ENCODE assay signal across 24 cellular contexts in the genomic region with DNA sequence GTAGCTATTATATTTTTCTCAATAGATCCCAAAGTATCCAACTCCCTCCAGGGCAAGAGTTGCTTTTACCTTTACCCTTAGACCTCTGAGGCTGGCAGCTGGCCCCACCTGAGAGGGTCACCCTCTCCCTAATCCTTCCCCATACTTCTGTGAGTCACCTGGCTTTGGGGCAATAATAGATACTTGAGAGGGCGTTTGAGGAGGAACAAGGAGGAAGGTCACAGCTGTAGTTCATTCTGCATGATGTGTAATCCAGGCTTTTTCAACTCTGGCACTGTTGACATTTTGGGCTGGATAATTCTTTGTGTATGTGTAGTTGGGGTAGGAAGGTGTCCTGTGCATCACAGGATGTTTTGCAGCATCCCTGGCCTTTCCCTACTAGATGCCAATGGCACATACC. TPM values are rescaled to one million over a fixed set of nuclear protein-coding genes. Genes with fewer than 3 reads are reported as not detected.
DNase-seq lines count a peak whose midpoint lies in the region; ATAC-seq, FAIRE-seq and TF ChIP-seq lines count a peak whose summit lies in the region.
"Had no signal": no experiment of that assay in that cellular context is flagged by ENCODE, and none has a peak within 500 bp of the region (broad histone marks: within the 10 kb centered on the region; RNA-seq: fewer than 3 reads in every experiment).

No MANE protein-coding gene starts in this region.

- H3K36me3 Mint-ChIP-seq in type B pancreatic cell (no peaks in the 10 kb centered on the region), mesothelial cell of epicardium (no peaks in the 10 kb centered on the region)
- H3K36me3 Mint-ChIP-seq: immature natural killer cell had no signal

- H3K4me1 ChIP-seq in foreskin keratinocyte, result peaks cover 26% of the 10 kb centered on the region

- H3K27ac Mint-ChIP-seq in type B pancreatic cell (no peak overlapping the region), mesothelial cell of epicardium (no peak overlapping the region)
- H3K27ac Mint-ChIP-seq: immature natural killer cell; stimulated activated naive CD8-positive, alpha-beta T cell treated with anti-CD3 and anti-CD28 coated beads, Interleukin-15, Interleukin-2, amounts not matched to agents 100 ng/mL and 50 ng/mL, for 24 hours had no signal

- H3K4me1 Mint-ChIP-seq in type B pancreatic cell (ENCODE audit: unreplicated experiment) (peaks cover 20% of the 10 kb centered on the region), mesothelial cell of epicardium (peaks cover 26% of the 10 kb centered on the region)

- peaks cover 24% of the 10 kb centered on the region for H3K27me3 Mint-ChIP-seq in type B pancreatic cell
- peaks cover 22% of the 10 kb centered on the region for H3K27me3 Mint-ChIP-seq in mesothelial cell of epicardium (ENCODE audit: low read depth)

- no peak overlapping the region for H3K27ac ChIP-seq in foreskin keratinocyte
- H3K27ac ChIP-seq: BLaER1, dorsolateral prefrontal cortex, transverse colon had no signal

- DNase-seq in NOMO-1 treated with DMSO at 0.1 percent for 48 hours (lab: John Stamatoyannopoulos, UW; ENCODE audit: unreplicated experiment), result peak; percentile 10
- DNase-seq in NOMO-1 treated with dmso at 0.1 percent for 144 hours (lab: John Stamatoyannopoulos, UW; ENCODE audit: unreplicated experiment), result no peak
- DNase-seq in bronchial epithelial cell (ENCODE audit: low read depth), result peak; percentile 63
- DNase-seq in foreskin keratinocyte, result no peak
- DNase-seq in type B pancreatic cell (ENCODE audit: extremely low spot score, unreplicated experiment), result no peak
- no peak for DNase-seq in NCI-H2196 (lab: John Stamatoyannopoulos, UW; ENCODE audit: unreplicated experiment)
- DNase-seq in mesothelial cell of epicardium (ENCODE audit: low spot score in 2 of 2, unreplicated experiment in 2 of 2), result no peak
- DNase-seq: activated CD4-positive, alpha-beta T cell treated with anti-CD3 and anti-CD28 coated beads for 1 hour; dorsolateral prefrontal cortex; heart right ventricle; immature natural killer cell; naive thymus-derived CD4-positive, alpha-beta T cell; NCI-H187 treated with DMSO at 0.1 percent for 48 hours; NCI-H446; NK-92 treated with Interleukin-12 subunit alpha and Interleukin-12 subunit beta, amount 100 ng/mL, for 24 hours; stimulated activated CD4-positive, alpha-beta T cell treated with anti-CD3 and anti-CD28 coated beads, Interleukin-2, amount 100 ng/mL, for 24 hours; SW 1271; transverse colon had no signal

- H3K9me3 Mint-ChIP-seq in type B pancreatic cell (no peaks in the 10 kb centered on the region), mesothelial cell of epicardium (no peaks in the 10 kb centered on the region)
- H3K9me3 Mint-ChIP-seq: immature natural killer cell; naive thymus-derived CD4-positive, alpha-beta T cell; stimulated activated naive CD8-positive, alpha-beta T cell treated with anti-CD3 and anti-CD28 coated beads, Interleukin-15, Interleukin-2, amounts not matched to agents 100 ng/mL and 50 ng/mL, for 24 hours had no signal

- TF ChIP-seq CTCF in bronchial epithelial cell (IDR thresholded peaks at IDR 0.05; ENCODE audit: insufficient read depth, low read length, severe bottlenecking) (no peak), foreskin keratinocyte (conservative IDR thresholded peaks at IDR 0.05) (no peak), type B pancreatic cell (conservative IDR thresholded peaks at IDR 0.05) (no peak), mesothelial cell of epicardium (IDR thresholded peaks at IDR 0.05; ENCODE audit: unreplicated experiment) (no peak)

- peak overlapping the region; percentile 17 for H3K4me3 Mint-ChIP-seq in type B pancreatic cell
- H3K4me3 Mint-ChIP-seq in mesothelial cell of epicardium, result no peak overlapping the region
- H3K4me3 Mint-ChIP-seq: immature natural killer cell; stimulated activated naive CD8-positive, alpha-beta T cell treated with anti-CD3 and anti-CD28 coated beads, Interleukin-15, Interleukin-2, amounts not matched to agents 100 ng/mL and 50 ng/mL, for 24 hours had no signal

- no peak overlapping the region for H3K4me3 ChIP-seq in bronchial epithelial cell (ENCODE audit: low read depth, low read length)
- H3K4me3 ChIP-seq: BLaER1, dorsolateral prefrontal cortex, heart right ventricle, transverse colon had no signal

- peak; percentile 10 for ATAC-seq in foreskin keratinocyte
- no peak for ATAC-seq in GM21786 (IDR thresholded peaks at IDR 0.05; ENCODE audit: unreplicated experiment)
- ATAC-seq: heart right ventricle; naive thymus-derived CD4-positive, alpha-beta T cell; Right ventricle myocardium inferior had no signal

- no peak for FAIRE-seq in bronchial epithelial cell (lab: Jason Lieb, UNC)
- FAIRE-seq: GM19239, H54 had no signal

- no peaks in the 10 kb centered on the region for H3K27me3 ChIP-seq in bronchial epithelial cell (ENCODE audit: control insufficient read depth, insufficient read depth, low read length)
- no peaks in the 10 kb centered on the region for H3K27me3 ChIP-seq in foreskin keratinocyte
- H3K27me3 ChIP-seq: dorsolateral prefrontal cortex, heart right ventricle, transverse colon had no signal

- H3K36me3 ChIP-seq in bronchial epithelial cell (ENCODE audit: control insufficient read depth, insufficient read depth, low read length), result peaks cover 1% of the 10 kb centered on the region
- H3K36me3 ChIP-seq: BLaER1, transverse colon had no signal

RNA-seq across cellular contexts. Expression of a gene that starts 3.4 kb away (rescaled TPM):
- total RNA-seq in bronchial epithelial cell (29.7 and 39.4 TPM in 2 replicates), foreskin keratinocyte (51.0 and 57.7 TPM in 2 replicates), type B pancreatic cell (ENCODE audit: low replicate concordance) (8.6 and 19.3 TPM in 2 replicates), mesothelial cell of epicardium (27.3 to 29.6 TPM (median 28.9 TPM) in 3 replicates)
- 73.0 and 78.1 TPM in 2 replicates for polyA plus RNA-seq in foreskin keratinocyte

RNA-seq across cellular contexts. Expression of a gene that starts 32.6 kb away (rescaled TPM):
- total RNA-seq in bronchial epithelial cell, result 41.6 and 50.0 TPM in 2 replicates
- total RNA-seq in foreskin keratinocyte, result 55.8 and 62.8 TPM in 2 replicates
- 67.9 and 83.1 TPM in 2 replicates for polyA plus RNA-seq in foreskin keratinocyte
- total RNA-seq in type B pancreatic cell (ENCODE audit: low replicate concordance), result 49.8 and 75.3 TPM in 2 replicates
- 89.3 to 93.7 TPM (median 91.8 TPM) in 3 replicates for total RNA-seq in mesothelial cell of epicardium

Comparison
In these comparisons a context has a peak if more than half of its experiments do, and no peak if none do; other contexts are left out.
1. DNase-seq: peak in NOMO-1 treated with DMSO at 0.1 percent for 48 hours (single experiment) and bronchial epithelial cell (single experiment); none in NOMO-1 treated with dmso at 0.1 percent for 144 hours (single experiment), foreskin keratinocyte (0 of 2), type B pancreatic cell (single experiment), NCI-H2196 (single experiment) and mesothelial cell of epicardium (0 of 2).